Comparison of ENCODE assay signal across 16 cellular contexts in the genomic region with DNA sequence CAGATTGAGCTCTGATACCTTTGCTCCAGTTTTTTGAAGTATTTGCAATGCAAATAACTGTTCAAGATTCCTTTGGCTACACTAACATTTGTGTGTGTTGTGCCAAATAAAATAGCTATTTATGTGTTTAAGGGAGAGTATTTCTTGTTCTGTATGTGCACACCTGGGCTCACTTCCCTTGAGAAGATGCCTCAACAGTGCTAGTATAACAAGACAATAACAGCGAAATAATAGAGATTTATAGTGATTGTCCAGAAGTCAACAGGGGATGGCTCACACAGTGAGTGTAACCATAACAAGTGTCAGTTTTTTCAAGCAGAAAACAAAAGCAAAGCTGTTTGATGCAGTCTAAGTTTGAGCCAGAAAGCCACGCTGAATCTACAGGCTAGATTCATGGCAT.
DNase-seq lines count a peak whose midpoint lies in the region; ATAC-seq and TF ChIP-seq lines count a peak whose summit lies in the region.
"Had no signal": no experiment of that assay in that cellular context is flagged by ENCODE, and none has a peak within 500 bp of the region (broad histone marks: within the 10 kb centered on the region; RNA-seq: fewer than 3 reads in every experiment).

No MANE protein-coding gene starts in this region.

- ATAC-seq in HG02938 (IDR thresholded peaks at IDR 0.05; ENCODE audit: unreplicated experiment) (no peak), Right ventricle myocardium superior (ENCODE audit: poor library complexity) (no peak)
- ATAC-seq: K562 had no signal

- H3K27me3 Mint-ChIP-seq in glutamatergic neuron (ENCODE audit: unreplicated experiment) = no peaks in the 10 kb centered on the region

- DNase-seq in NCI-H1048 (lab: John Stamatoyannopoulos, UW) (peak; percentile 74), glutamatergic neuron (no peak), pons (ENCODE audit: low spot score) (peak; percentile 89), Right ventricle myocardium superior (no peak), dedifferentiated amniotic fluid mesenchymal stem cell (ENCODE audit: extremely low spot score) (no peak)
- DNase-seq: GF-D8; NCI-H1436 treated with DMSO at 0.1 percent for 48 hours; NCI-H2081 treated with DMSO at 0.1 percent for 48 hours; NCI-H226; NCI-H524 treated with DMSO at 0.1 percent for 48 hours; NK-92 treated with Interleukin-12 subunit alpha and Interleukin-12 subunit beta, amount 100 ng/mL, for 24 hours had no signal

- intact Hi-C loops in Right ventricle myocardium superior (cut with DNase I) = no loop called here

- no peak overlapping the region for H3K4me3 Mint-ChIP-seq in glutamatergic neuron (ENCODE audit: unreplicated experiment)
- H3K4me3 Mint-ChIP-seq: CD14-positive monocyte had no signal

- peak overlapping the region; percentile 62 for H3K27ac ChIP-seq in angular gyrus (ENCODE audit: low read depth, low read length)
- H3K27ac ChIP-seq: SJSA1 had no signal

- peaks cover 14% of the 10 kb centered on the region for H3K4me1 Mint-ChIP-seq in glutamatergic neuron (ENCODE audit: low read depth, unreplicated experiment)
- H3K4me1 Mint-ChIP-seq: CD14-positive monocyte had no signal

- H3K9me3 Mint-ChIP-seq in glutamatergic neuron (ENCODE audit: unreplicated experiment) = peaks cover 2% of the 10 kb centered on the region
- H3K9me3 Mint-ChIP-seq: CD14-positive monocyte had no signal

- no peak for TF ChIP-seq CTCF in glutamatergic neuron (IDR thresholded peaks at IDR 0.05; ENCODE audit: partially characterized antibody, unreplicated experiment)

- no peaks in the 10 kb centered on the region for H3K36me3 Mint-ChIP-seq in glutamatergic neuron (ENCODE audit: unreplicated experiment)
- H3K36me3 Mint-ChIP-seq: CD14-positive monocyte had no signal

- peak overlapping the region; percentile 31 for H3K27ac Mint-ChIP-seq in glutamatergic neuron (ENCODE audit: unreplicated experiment)
- H3K27ac Mint-ChIP-seq: CD14-positive monocyte had no signal

Comparison
In these comparisons a context has a peak if more than half of its experiments do, and no peak if none do; other contexts are left out.
1. DNase-seq: peak in NCI-H1048 (single experiment) and pons (single experiment); none in glutamatergic neuron (single experiment), Right ventricle myocardium superior (single experiment) and dedifferentiated amniotic fluid mesenchymal stem cell (single experiment).